Comparison of ENCODE assay signal across 10 cellular contexts in the genomic region with DNA sequence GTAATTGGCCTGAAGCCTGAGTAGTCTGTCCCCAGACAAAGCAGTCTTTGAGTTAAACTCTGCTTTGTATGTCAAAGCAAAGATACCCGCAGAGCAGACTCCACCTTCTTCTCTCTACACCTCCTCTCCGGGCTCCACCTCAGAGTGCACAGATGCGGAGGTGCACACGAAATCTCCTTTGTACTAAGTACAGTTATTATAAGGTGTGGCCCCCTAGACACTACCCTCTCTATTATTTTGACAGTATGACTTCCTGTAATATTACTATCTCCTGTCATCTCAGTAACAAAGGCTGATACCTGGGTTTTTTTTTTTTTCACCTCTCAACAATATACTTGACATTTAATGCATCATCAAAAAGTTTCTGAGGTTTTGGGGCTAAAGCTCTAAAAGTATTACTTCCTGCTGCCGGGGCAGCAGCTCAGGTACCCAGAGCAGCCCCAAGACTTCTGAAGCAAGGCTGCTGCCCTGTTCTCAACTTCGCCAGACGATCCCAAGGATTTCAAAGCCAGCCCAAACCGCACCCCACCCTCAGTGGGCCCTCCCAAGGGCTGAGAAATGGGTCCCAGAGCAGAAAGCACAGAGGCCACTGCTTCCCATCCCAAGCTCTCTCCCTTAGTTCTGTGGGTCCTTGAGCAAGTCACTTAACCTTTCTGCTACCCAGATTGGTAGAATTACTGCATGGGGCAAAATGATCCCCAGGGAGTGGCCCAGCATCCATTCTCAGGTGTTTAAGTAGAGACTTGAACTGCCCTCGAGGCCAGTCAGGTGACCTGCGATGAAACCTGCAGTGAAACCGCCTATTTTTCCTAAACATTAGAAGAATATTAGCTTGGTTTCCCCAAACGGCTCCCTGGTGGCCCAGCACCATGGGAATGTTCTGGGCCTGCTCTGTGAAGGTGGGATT.
A peak's percentile ranks its signal among the peaks of the same experiment; 100 is the strongest.
DNase-seq lines count a peak whose midpoint lies in the region; ATAC-seq and TF ChIP-seq lines count a peak whose summit lies in the region.
"Had no signal": no experiment of that assay in that cellular context is flagged by ENCODE, and none has a peak within 500 bp of the region (broad histone marks: within the 10 kb centered on the region; RNA-seq: fewer than 3 reads in every experiment).

No MANE protein-coding gene starts in this region.

- no peak overlapping the region for H3K4me3 ChIP-seq in right lobe of liver
- H3K4me3 ChIP-seq in thymus (ENCODE audit: low read length), result no peak overlapping the region
- H3K4me3 ChIP-seq in colonic mucosa, result no peak overlapping the region
- H3K4me3 ChIP-seq: thoracic aorta had no signal

- H3K4me1 ChIP-seq in right lobe of liver (no peaks in the 10 kb centered on the region), thymus (ENCODE audit: control insufficient read depth, insufficient read depth, low read length) (peaks cover 6% of the 10 kb centered on the region), colonic mucosa (no peaks in the 10 kb centered on the region)

- H3K27ac Mint-ChIP-seq in activated CD8-positive, alpha-beta T cell treated with anti-CD3 and anti-CD28 coated beads, Interleukin-2, amount 10 ng/mL, durations not matched to agents 7 days and 5 days, result peak overlapping the region; percentile 93

- H3K36me3 ChIP-seq in right lobe of liver (no peaks in the 10 kb centered on the region), thymus (ENCODE audit: control insufficient read depth, insufficient read depth) (no peaks in the 10 kb centered on the region), colonic mucosa (no peaks in the 10 kb centered on the region)
- H3K36me3 ChIP-seq: thoracic aorta had no signal

- H3K9ac ChIP-seq in colonic mucosa (ENCODE audit: low read depth in 2 of 2, low read length in 2 of 2), result no peak overlapping the region

- H3K4me1 Mint-ChIP-seq in activated CD8-positive, alpha-beta T cell treated with anti-CD3 and anti-CD28 coated beads, Interleukin-2, amount 10 ng/mL, durations not matched to agents 7 days and 5 days (ENCODE audit: low read depth), result peaks cover 80% of the 10 kb centered on the region

- no peak for TF ChIP-seq CTCF in right lobe of liver (IDR thresholded peaks at IDR 0.05)
- TF ChIP-seq CTCF in colonic mucosa (IDR thresholded peaks at IDR 0.05), result no peak

- H3K4me3 Mint-ChIP-seq in activated CD8-positive, alpha-beta T cell treated with anti-CD3 and anti-CD28 coated beads, Interleukin-2, amount 10 ng/mL, durations not matched to agents 7 days and 5 days, result peak overlapping the region; percentile 63

- CTCF ChIA-PET in activated CD8-positive, alpha-beta T cell treated with anti-CD3 and anti-CD28 coated beads, Interleukin-2, amount 10 ng/mL, durations not matched to agents 7 days and 5 days (lab: Charles Lee), result interaction anchor here (1.2 to 1.7 kb wide), 3 partner anchors 11 to 95 kb away, joined by 3 to 5 read pairs (median 3); no protein-coding TSS in a partner anchor

- H3K27ac ChIP-seq in right lobe of liver (no peak overlapping the region), thymus (ENCODE audit: low read depth) (peak overlapping the region; percentile 61), colonic mucosa (no peak overlapping the region)
- H3K27ac ChIP-seq: 22Rv1, thoracic aorta had no signal

- no peak for TF ChIP-seq POLR2A in right lobe of liver (IDR thresholded peaks at IDR 0.05)

- H3K27me3 Mint-ChIP-seq in activated CD8-positive, alpha-beta T cell treated with anti-CD3 and anti-CD28 coated beads, Interleukin-2, amount 10 ng/mL, durations not matched to agents 7 days and 5 days (ENCODE audit: low read depth), result no peaks in the 10 kb centered on the region

- POLR2A ChIA-PET in activated CD8-positive, alpha-beta T cell treated with anti-CD3 and anti-CD28 coated beads, Interleukin-2, amount 10 ng/mL, durations not matched to agents 7 days and 5 days (lab: Charles Lee), result interaction anchor here (0.6 to 1.6 kb wide), 7 partner anchors 9 to 295 kb away, joined by 3 to 10 read pairs (median 4); no protein-coding TSS in a partner anchor

- H3K27me3 ChIP-seq in right lobe of liver (no peaks in the 10 kb centered on the region), thymus (ENCODE audit: control insufficient read depth, insufficient read depth) (no peaks in the 10 kb centered on the region), colonic mucosa (no peaks in the 10 kb centered on the region)

- H3K9me3 ChIP-seq in right lobe of liver (no peaks in the 10 kb centered on the region), thymus (ENCODE audit: control insufficient read depth) (no peaks in the 10 kb centered on the region), colonic mucosa (no peaks in the 10 kb centered on the region)
- H3K9me3 ChIP-seq: thoracic aorta had no signal

- DNase-seq in DMS79 treated with DMSO at 0.1 percent for 48 hours (lab: John Stamatoyannopoulos, UW), result peak; percentile 20
- DNase-seq in DMS79 (lab: John Stamatoyannopoulos, UW), result no peak
- DNase-seq in activated CD8-positive, alpha-beta T cell treated with anti-CD3 and anti-CD28 coated beads, Interleukin-2, amount 10 ng/mL, durations not matched to agents 7 days and 5 days, result peak; percentile 84
- DNase-seq in right lobe of liver, result no peak
- DNase-seq in colonic mucosa, result no peak
- no peak for DNase-seq in NOMO-1 treated with dmso at 0.1 percent for 144 hours (lab: John Stamatoyannopoulos, UW; ENCODE audit: unreplicated experiment)

- ATAC-seq in activated CD8-positive, alpha-beta T cell treated with anti-CD3 and anti-CD28 coated beads, Interleukin-2, amount 10 ng/mL, durations not matched to agents 7 days and 5 days, result peak; percentile 95
- ATAC-seq in right lobe of liver, result peak; percentile 20 to 47 (median 32)
- no peak for ATAC-seq in GM21576 (IDR thresholded peaks at IDR 0.05; ENCODE audit: unreplicated experiment)

- H3K36me3 Mint-ChIP-seq in activated CD8-positive, alpha-beta T cell treated with anti-CD3 and anti-CD28 coated beads, Interleukin-2, amount 10 ng/mL, durations not matched to agents 7 days and 5 days (ENCODE audit: low read depth), result peaks cover 14% of the 10 kb centered on the region

- whole genome bisulfite sequencing in right lobe of liver (ENCODE audit: insufficient coverage, low coverage, low lambda C conversion rate, missing lambda C conversion rate), result 67% methylated on average over 8 of the region's 12 CpGs
- 74% methylated on average over 12 of the region's 12 CpGs for WGBS in thymus

- no peaks in the 10 kb centered on the region for H3K9me3 Mint-ChIP-seq in activated CD8-positive, alpha-beta T cell treated with anti-CD3 and anti-CD28 coated beads, Interleukin-2, amount 10 ng/mL, durations not matched to agents 7 days and 5 days (ENCODE audit: insufficient read depth)

- intact Hi-C loops in right lobe of liver (cut with DNase I) (loop anchor here in 1 of 2 donors (10.0 kb wide), 2 partner anchors 49 to 179 kb away; a partner anchor contains a TSS), colonic mucosa (cut with DNase I) (no loop called here)

Comparison
In these comparisons a context has a peak if more than half of its experiments do, and no peak if none do; other contexts are left out.
1. DNase-seq: peak in DMS79 treated with DMSO at 0.1 percent for 48 hours (single experiment) and activated CD8-positive, alpha-beta T cell treated with anti-CD3 and anti-CD28 coated beads, Interleukin-2, amount 10 ng/mL, durations not matched to agents 7 days and 5 days (single experiment); none in DMS79 (single experiment), right lobe of liver (0 of 3), colonic mucosa (single experiment) and NOMO-1 treated with dmso at 0.1 percent for 144 hours (single experiment).